25 cellular contexts compared by ENCODE assay signal in the genomic region with DNA sequence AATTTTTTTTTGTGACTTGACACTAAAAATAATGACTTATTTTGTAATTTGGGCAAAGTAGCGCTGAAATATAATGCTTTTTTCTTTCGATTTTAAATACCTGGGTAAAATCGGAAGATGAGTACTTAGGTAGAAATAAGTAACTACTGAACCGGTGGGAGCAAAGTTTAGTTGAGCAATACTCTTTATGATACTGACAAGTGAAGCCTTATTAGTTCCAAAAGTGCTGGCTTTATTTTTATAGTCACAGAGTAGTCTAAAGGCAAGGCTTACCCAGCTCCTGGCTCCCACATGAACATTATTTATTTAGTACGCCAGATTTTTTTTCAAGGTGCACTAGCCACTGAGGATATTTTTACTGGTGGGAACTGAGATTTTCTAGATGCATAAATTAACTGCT. TPM values are rescaled to one million over a fixed set of nuclear protein-coding genes. Genes with fewer than 3 reads are reported as not detected.
"Had no signal": no experiment of that assay in that cellular context is flagged by ENCODE, and none has a peak within 500 bp of the region (broad histone marks: within the 10 kb centered on the region; RNA-seq: fewer than 3 reads in every experiment).

No MANE protein-coding gene starts in this region.

- H3K27me3 ChIP-seq: MG63, SJSA1 had no signal

- H3K9me3 ChIP-seq: MG63, SJSA1 had no signal

- DNase-seq: IMR-90, Karpas-422, KG1, MG63, NCI-H1092, NCI-H1105 treated with DMSO at 0.1 percent for 48 hours, NCI-H1417 treated with DMSO at 0.1 percent for 48 hours, NCI-H146, NCI-H187, NCI-H2029, NCI-H2081 treated with DMSO at 0.1 percent for 48 hours, NCI-H2171, NCI-H226, NCI-H446, NCI-H510A, NCI-H524 treated with DMSO at 0.1 percent for 48 hours, NCI-H69, NCI-H774, Right ventricle myocardium superior, RPMI8226, SIG-M5 had no signal

- FAIRE-seq: HTR-8/SVneo had no signal

- H3K4me3 ChIP-seq: MG63, SJSA1, SK-N-MC had no signal

- H3K27ac ChIP-seq: HL-60, SJSA1, SK-N-MC had no signal

- H3K36me3 ChIP-seq: MG63, SJSA1 had no signal

- H3K4me1 ChIP-seq: SJSA1 had no signal

RNA-seq across cellular contexts. Expression of a gene that starts 14.4 kb away (rescaled TPM):
- total RNA-seq: IMR-90, Right ventricle myocardium superior, SJSA1 had no signal
- polyA plus RNA-seq: IMR-90 had no signal
